In genomic region chr19:35000338-35000646, GRCh38 we compare ENCODE assay signal across 8 cellular contexts. TPM values are rescaled to one million over a fixed set of nuclear protein-coding genes. Genes with fewer than 3 reads are reported as not detected.
DNase-seq lines count a peak whose midpoint lies in the region; ATAC-seq, FAIRE-seq and TF ChIP-seq lines count a peak whose summit lies in the region.

No MANE protein-coding gene starts in this region.

- H3K9me3 ChIP-seq in SJSA1 (replicated peaks), result no peaks in the 10 kb centered on the region
- H3K9me3 ChIP-seq in gastroesophageal sphincter, result no peaks in the 10 kb centered on the region
- H3K9me3 ChIP-seq in small intestine (ENCODE audit: control insufficient read depth, low read depth), result no peaks in the 10 kb centered on the region

- ATAC-seq in gastroesophageal sphincter (no peak), HG03095 (IDR thresholded peaks at IDR 0.05; ENCODE audit: unreplicated experiment) (no peak)

- H3K4me3 ChIP-seq in SJSA1 (peak overlapping the region; percentile 76), gastroesophageal sphincter (peak overlapping the region; percentile 89 to 94), small intestine (ENCODE audit: low read depth in 1 of 2, low read length in 2 of 2) (peak overlapping the region; percentile 70 to 88)

- H3K4me1 ChIP-seq in SJSA1 (replicated peaks) (peaks cover 34% of the 10 kb centered on the region), gastroesophageal sphincter (peaks cover 0 to 75% (median 29%) of the 10 kb centered on the region in 3 donors), small intestine (ENCODE audit: control insufficient read depth in 2 of 2, insufficient read depth in 1 of 2, low read depth in 1 of 2, low read length in 1 of 2) (peaks cover 0 to 11% of the 10 kb centered on the region in 2 donors)

- no CpG with 5 or more reads among the region's 37 CpGs for WGBS in gastroesophageal sphincter (ENCODE audit: low coverage in 1 of 2), 2 donors
- WGBS in small intestine, 3 donors, result 0 to 1% (median 1%) methylated on average over 9 to 37 of the region's 37 CpGs

- TF ChIP-seq EP300 in gastroesophageal sphincter (IDR thresholded peaks at IDR 0.05), result no peak

- TF ChIP-seq POLR2A in GM15510 (IDR thresholded peaks at IDR 0.05; ENCODE audit: borderline replicate concordance, extremely low read depth, insufficient read length) (peak; percentile 24), gastroesophageal sphincter (IDR thresholded peaks at IDR 0.05) (peak; percentile 44 to 74)

- no peak for FAIRE-seq in small intestine (lab: Jason Lieb, UNC)

- DNase-seq in SJSA1 (ENCODE audit: low read depth in 1 of 2, low spot score in 2 of 2) (no peak), small intestine (no peak), NCI-H187 treated with DMSO at 0.1 percent for 48 hours (lab: John Stamatoyannopoulos, UW) (no peak), NCI-H82 treated with DMSO at 0.1 percent for 48 hours (lab: John Stamatoyannopoulos, UW; ENCODE audit: unreplicated experiment) (no peak)
- DNase-seq in stimulated activated CD4-positive, alpha-beta T cell treated with anti-CD3 and anti-CD28 coated beads, Interleukin-12 subunit alpha, Interleukin-12 subunit beta, amount 100 ng/mL, for 4 hours, result no peak

- H3K27ac ChIP-seq in SJSA1 (peak overlapping the region; percentile 93), gastroesophageal sphincter (peak overlapping the region; percentile 92 to 99 (median 98)), small intestine (ENCODE audit: low read depth in 1 of 2, low read length in 1 of 2) (peak overlapping the region; percentile 86 to 98)

- H3K27me3 ChIP-seq in SJSA1 (replicated peaks) (no peaks in the 10 kb centered on the region), gastroesophageal sphincter (no peaks in the 10 kb centered on the region), small intestine (ENCODE audit: control insufficient read depth in 2 of 2, insufficient read depth in 2 of 2, low read length in 2 of 2) (no peaks in the 10 kb centered on the region)

- no peak for TF ChIP-seq CTCF in gastroesophageal sphincter (IDR thresholded peaks at IDR 0.05)

- H3K36me3 ChIP-seq in SJSA1 (peaks cover 29% of the 10 kb centered on the region), gastroesophageal sphincter (peaks cover 0 to 11% of the 10 kb centered on the region in 2 donors), small intestine (ENCODE audit: control insufficient read depth in 2 of 2, insufficient read depth in 2 of 2, low read length in 2 of 2) (no peaks in the 10 kb centered on the region)

RNA-seq across cellular contexts. Expression of gene GRAMD1A, which starts 0.2 kb away (rescaled TPM):
- total RNA-seq in SJSA1 (2014; rRNA removed; shearing (Covaris generic)), result 14.0 and 21.6 TPM in 2 replicates
- total RNA-seq in gastroesophageal sphincter, result 10 to 100 TPM; 22.0 to 40.0 (median 35.9) TPM
- 10 to 100 TPM in 1 of 3 donors, 1 to 10 TPM in 2; 2.0 to 36.3 (median 8.4) TPM for polyA plus RNA-seq in small intestine

RNA-seq across cellular contexts. Expression of gene SCN1B, which starts 30.0 kb away (rescaled TPM):
- 2.9 and 4.0 TPM in 2 replicates for total RNA-seq in SJSA1 (2014; rRNA removed; shearing (Covaris generic))
- 10 to 100 TPM in 2 of 4 donors, 1 to 10 TPM in 2; 5.3 to 13.2 (median 9.5) TPM for total RNA-seq in gastroesophageal sphincter
- polyA plus RNA-seq in small intestine, result 10 to 100 TPM in 1 of 3 donors, 1 to 10 TPM in 1, not detected in 1; 2.4 to 10.1 TPM

RNA-seq across cellular contexts. Expression of gene ZNF792, which starts 36.3 kb away (rescaled TPM):
- total RNA-seq in SJSA1 (2014; rRNA removed; shearing (Covaris generic)), result 2.9 and 4.8 TPM in 2 replicates
- total RNA-seq in gastroesophageal sphincter, result 10 to 100 TPM in 1 of 4 donors, 1 to 10 TPM in 3; 6.5 to 10.2 (median 7.3) TPM
- 1 to 10 TPM in 1 of 3 donors, under 1 TPM in 2; 0.45 to 3.3 (median 0.54) TPM for polyA plus RNA-seq in small intestine

RNA-seq across cellular contexts. Expression of gene HPN, which starts 41.2 kb away (rescaled TPM):
- total RNA-seq in SJSA1 (2014; rRNA removed; shearing (Covaris generic)), result not detected in 2 replicates
- 1 to 10 TPM in 1 of 4 donors, under 1 TPM in 2, not detected in 1; 0.17 to 1.2 (median 0.27) TPM for total RNA-seq in gastroesophageal sphincter
- 1 to 10 TPM in 1 of 3 donors, not detected in 2; 1.8 TPM for polyA plus RNA-seq in small intestine
